ENCODE assay signal across 10 cellular contexts in genomic region chr3:50370594-50370993, GRCh38. TPM values are rescaled to one million over a fixed set of nuclear protein-coding genes. Genes with fewer than 3 reads are reported as not detected.
DNase-seq lines count a peak whose midpoint lies in the region; ATAC-seq and TF ChIP-seq lines count a peak whose summit lies in the region.
"Had no signal": no experiment of that assay in that cellular context is flagged by ENCODE, and none has a peak within 500 bp of the region (broad histone marks: within the 10 kb centered on the region; RNA-seq: fewer than 3 reads in every experiment).

No MANE protein-coding gene starts in this region.

- CTCF ChIA-PET in activated CD4-positive, alpha-beta T cell treated with anti-CD3 and anti-CD28 coated beads for 36 hours (lab: Charles Lee): interaction anchor here (0.7 kb wide), 2 partner anchors 94 to 172 kb away, joined by 3 to 4 read pairs; no protein-coding TSS in a partner anchor

- DNase-seq in activated CD4-positive, alpha-beta T cell treated with anti-CD3 and anti-CD28 coated beads for 36 hours: no peak
- no peak for DNase-seq in activated CD4-positive, alpha-beta T cell treated with anti-CD3 and anti-CD28 coated beads for 1 hour
- DNase-seq in superior temporal gyrus (ENCODE audit: extremely low spot score) (peak; percentile 56), Peyer's patch (no peak)
- DNase-seq in activated naive CD8-positive, alpha-beta T cell treated with anti-CD3 and anti-CD28 coated beads, Interleukin-2, amount 50 U/mL, for 24 hours: no peak
- DNase-seq: activated B cell treated with CpG ODN at 0.5 μM for 24 hours; naive thymus-derived CD4-positive, alpha-beta T cell had no signal

- no peak overlapping the region for H2AFZ ChIP-seq in OCI-LY1 (ENCODE audit: low read length)

- no peaks in the 10 kb centered on the region for H3F3A ChIP-seq in OCI-LY1 (ENCODE audit: insufficient read depth, low read length)

- H3K4me3 ChIP-seq in OCI-LY1 (ENCODE audit: low read depth, low read length, poor library complexity, severe bottlenecking): no peak overlapping the region
- no peak overlapping the region for H3K4me3 ChIP-seq in Peyer's patch

- peak; percentile 35 for ATAC-seq in activated CD4-positive, alpha-beta T cell treated with anti-CD3 and anti-CD28 coated beads for 36 hours
- ATAC-seq in activated naive CD8-positive, alpha-beta T cell treated with anti-CD3 and anti-CD28 coated beads, Interleukin-2, amount 50 U/mL, for 24 hours: no peak
- no peak for ATAC-seq in HG02642 (IDR thresholded peaks at IDR 0.05; ENCODE audit: poor library complexity, unreplicated experiment)
- ATAC-seq: naive thymus-derived CD4-positive, alpha-beta T cell had no signal

- H3K9me3 ChIP-seq in OCI-LY1 (ENCODE audit: low read length) (no peaks in the 10 kb centered on the region), Peyer's patch (no peaks in the 10 kb centered on the region)

- H3K79me2 ChIP-seq in OCI-LY1 (ENCODE audit: insufficient read depth, low read length): no peaks in the 10 kb centered on the region

- H3K36me3 ChIP-seq in OCI-LY1 (ENCODE audit: insufficient read depth, low read length): no peaks in the 10 kb centered on the region
- no peaks in the 10 kb centered on the region for H3K36me3 ChIP-seq in Peyer's patch

- H3K27ac ChIP-seq in OCI-LY1 (ENCODE audit: low read depth, low read length, poor library complexity, severe bottlenecking) (no peak overlapping the region), cingulate gyrus (ENCODE audit: low read depth, low read length) (peak overlapping the region; percentile 62), Peyer's patch (no peak overlapping the region)

- intact Hi-C loops in activated CD4-positive, alpha-beta T cell treated with anti-CD3 and anti-CD28 coated beads for 36 hours (cut with DNase I, micrococcal nuclease): no loop called here

- POLR2A ChIA-PET in activated CD4-positive, alpha-beta T cell treated with anti-CD3 and anti-CD28 coated beads for 36 hours (lab: Charles Lee): no interaction called here

- no peak overlapping the region for H3K4me3 Mint-ChIP-seq in activated CD4-positive, alpha-beta T cell treated with anti-CD3 and anti-CD28 coated beads for 36 hours
- H3K4me3 Mint-ChIP-seq in activated naive CD8-positive, alpha-beta T cell treated with anti-CD3 and anti-CD28 coated beads, Interleukin-2, amount 50 U/mL, for 24 hours: no peak overlapping the region
- H3K4me3 Mint-ChIP-seq: activated B cell treated with CpG ODN at 0.5 μM for 24 hours; naive thymus-derived CD4-positive, alpha-beta T cell had no signal

- H3K4me2 ChIP-seq in OCI-LY1 (ENCODE audit: low read length): no peak overlapping the region

- no peaks in the 10 kb centered on the region for H3K27me3 Mint-ChIP-seq in activated CD4-positive, alpha-beta T cell treated with anti-CD3 and anti-CD28 coated beads for 36 hours
- no peaks in the 10 kb centered on the region for H3K27me3 Mint-ChIP-seq in activated naive CD8-positive, alpha-beta T cell treated with anti-CD3 and anti-CD28 coated beads, Interleukin-2, amount 50 U/mL, for 24 hours

- H3K4me1 Mint-ChIP-seq in activated CD4-positive, alpha-beta T cell treated with anti-CD3 and anti-CD28 coated beads for 36 hours: peaks cover 18% of the 10 kb centered on the region
- peaks cover 10% of the 10 kb centered on the region for H3K4me1 Mint-ChIP-seq in activated naive CD8-positive, alpha-beta T cell treated with anti-CD3 and anti-CD28 coated beads, Interleukin-2, amount 50 U/mL, for 24 hours

- no peak overlapping the region for H3K27ac Mint-ChIP-seq in activated CD4-positive, alpha-beta T cell treated with anti-CD3 and anti-CD28 coated beads for 36 hours
- no peak overlapping the region for H3K27ac Mint-ChIP-seq in activated naive CD8-positive, alpha-beta T cell treated with anti-CD3 and anti-CD28 coated beads, Interleukin-2, amount 50 U/mL, for 24 hours
- H3K27ac Mint-ChIP-seq: activated B cell treated with CpG ODN at 0.5 μM for 24 hours had no signal

- TF ChIP-seq CTCF in OCI-LY1 (IDR thresholded peaks at IDR 0.05; ENCODE audit: low read length) (peak; percentile 46), Peyer's patch (IDR thresholded peaks at IDR 0.05) (peak in 3 of 6 experiments; percentile 14 to 17 (median 15))

- TF ChIP-seq POLR2A in Peyer's patch (IDR thresholded peaks at IDR 0.05): no peak

- H3K9ac ChIP-seq in OCI-LY1 (ENCODE audit: low read length): no peak overlapping the region

- H3K4me1 ChIP-seq in OCI-LY1 (ENCODE audit: insufficient read depth, low read length, severe bottlenecking): peaks cover 3% of the 10 kb centered on the region
- peaks cover 0 to 6% (median 5%) of the 10 kb centered on the region in 4 donors for H3K4me1 ChIP-seq in Peyer's patch

- H3K27me3 ChIP-seq in OCI-LY1 (ENCODE audit: insufficient read depth, low read length) (peaks cover 11% of the 10 kb centered on the region), Peyer's patch (no peaks in the 10 kb centered on the region)

- no peaks in the 10 kb centered on the region for H4K20me1 ChIP-seq in OCI-LY1 (ENCODE audit: insufficient read depth, low read length)

- H3K9me2 ChIP-seq in OCI-LY1 (ENCODE audit: low read depth, low read length): no peaks in the 10 kb centered on the region

- no peaks in the 10 kb centered on the region for H3K9me3 Mint-ChIP-seq in activated CD4-positive, alpha-beta T cell treated with anti-CD3 and anti-CD28 coated beads for 36 hours (ENCODE audit: low read depth)
- no peaks in the 10 kb centered on the region for H3K9me3 Mint-ChIP-seq in activated naive CD8-positive, alpha-beta T cell treated with anti-CD3 and anti-CD28 coated beads, Interleukin-2, amount 50 U/mL, for 24 hours
- H3K9me3 Mint-ChIP-seq: activated B cell treated with CpG ODN at 0.5 μM for 24 hours; naive thymus-derived CD4-positive, alpha-beta T cell had no signal

- H3K36me3 Mint-ChIP-seq in activated CD4-positive, alpha-beta T cell treated with anti-CD3 and anti-CD28 coated beads for 36 hours (ENCODE audit: low read depth): no peaks in the 10 kb centered on the region
- no peaks in the 10 kb centered on the region for H3K36me3 Mint-ChIP-seq in activated naive CD8-positive, alpha-beta T cell treated with anti-CD3 and anti-CD28 coated beads, Interleukin-2, amount 50 U/mL, for 24 hours (ENCODE audit: low read depth)
- H3K36me3 Mint-ChIP-seq: naive thymus-derived CD4-positive, alpha-beta T cell had no signal

RNA-seq across cellular contexts. Expression of gene TMEM115, which starts 11.3 kb away (rescaled TPM):
- 10 to 100 TPM; 13.1 to 16.1 TPM for total RNA-seq in activated CD4-positive, alpha-beta T cell treated with anti-CD3 and anti-CD28 coated beads for 36 hours
- 10 to 100 TPM; 14.0 to 75.5 (median 66.2) TPM for total RNA-seq in Peyer's patch

RNA-seq across cellular contexts. Expression of gene CYB561D2, which starts 19.9 kb away (rescaled TPM):
- total RNA-seq in activated CD4-positive, alpha-beta T cell treated with anti-CD3 and anti-CD28 coated beads for 36 hours: 10 to 100 TPM; 10.3 to 14.3 TPM
- total RNA-seq in Peyer's patch: 10 to 100 TPM; 22.3 to 69.5 (median 38.6) TPM

RNA-seq across cellular contexts. Expression of gene NPRL2, which starts 20.0 kb away (rescaled TPM):
- 10 to 100 TPM; 42.5 to 43.0 TPM for total RNA-seq in activated CD4-positive, alpha-beta T cell treated with anti-CD3 and anti-CD28 coated beads for 36 hours
- total RNA-seq in Peyer's patch: 10 to 100 TPM; 19.1 to 45.4 (median 28.3) TPM

RNA-seq across cellular contexts. Expression of gene ZMYND10, which starts 25.1 kb away (rescaled TPM):
- 1 to 10 TPM; 1.0 to 1.3 TPM for total RNA-seq in activated CD4-positive, alpha-beta T cell treated with anti-CD3 and anti-CD28 coated beads for 36 hours
- under 1 TPM in 2 of 4 donors, not detected in 2; 0.27 to 0.38 TPM for total RNA-seq in Peyer's patch

RNA-seq across cellular contexts. Expression of gene RASSF1, which starts 30.0 kb away (rescaled TPM):
- total RNA-seq in activated CD4-positive, alpha-beta T cell treated with anti-CD3 and anti-CD28 coated beads for 36 hours: 10 to 100 TPM; 30.8 to 50.7 TPM
- 10 to 100 TPM; 27.6 to 80.0 (median 29.4) TPM for total RNA-seq in Peyer's patch
